In the genomic region with DNA sequence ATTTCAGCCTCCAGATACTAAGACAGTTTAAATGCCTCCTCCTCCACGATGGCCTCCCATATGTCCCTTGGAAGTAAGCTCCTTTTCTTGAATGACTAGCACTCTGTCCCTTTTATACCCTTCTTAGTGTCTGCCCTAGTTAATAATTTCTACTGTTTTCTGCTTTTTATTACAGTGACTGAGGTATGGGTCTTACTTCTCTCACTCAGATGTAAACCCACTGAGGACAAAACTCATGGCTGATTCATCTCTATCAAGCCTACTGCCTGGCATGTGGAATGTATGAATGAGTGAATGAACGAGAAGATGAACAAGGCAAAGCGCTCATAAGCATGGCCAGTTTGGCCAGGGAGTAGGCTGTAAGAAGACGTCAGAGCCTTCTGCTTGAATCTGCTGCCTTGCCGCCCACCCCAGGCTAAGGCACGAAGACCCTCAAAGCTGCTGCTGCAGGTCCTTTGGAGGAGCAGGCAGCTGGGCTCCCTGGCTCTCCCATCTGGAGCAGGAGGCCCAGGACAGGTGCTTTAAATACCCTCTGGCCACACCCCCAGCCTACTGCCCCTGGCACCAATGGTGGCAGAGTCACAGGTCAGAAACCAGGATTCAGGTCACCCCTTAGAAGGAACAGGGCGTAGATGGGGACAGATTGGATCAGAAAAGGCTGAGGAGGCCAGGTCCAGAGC, we compare ENCODE assay signal across 26 cellular contexts. TPM values are rescaled to one million over a fixed set of nuclear protein-coding genes. Genes with fewer than 3 reads are reported as not detected.
DNase-seq lines count a peak whose midpoint lies in the region; ATAC-seq, FAIRE-seq and TF ChIP-seq lines count a peak whose summit lies in the region.
"Had no signal": no experiment of that assay in that cellular context is flagged by ENCODE, and none has a peak within 500 bp of the region (broad histone marks: within the 10 kb centered on the region; RNA-seq: fewer than 3 reads in every experiment).

No MANE protein-coding gene starts in this region.

- H3K27me3 ChIP-seq in GM23338 (ENCODE audit: insufficient read depth) (no peaks in the 10 kb centered on the region), gastrocnemius medialis (peaks cover 0 to 4% (median 0%) of the 10 kb centered on the region in 3 donors), mammary epithelial cell (ENCODE audit: insufficient read depth, low read length) (peaks cover 2% of the 10 kb centered on the region)

- intact Hi-C loops in gastrocnemius medialis (cut with DNase I; ENCODE audit: low total_unique reads) (no loop called here), mammary epithelial cell (cut with micrococcal nuclease) (no loop called here)

- H3K4me3 ChIP-seq in A549 (no peak overlapping the region), GM23338 (no peak overlapping the region), epithelial cell of proximal tubule (ENCODE audit: low read depth, low read length) (no peak overlapping the region), gastrocnemius medialis (no peak overlapping the region), mammary epithelial cell (replicated peaks in 1 of 3; ENCODE audit: insufficient read depth in 1 of 3, low read depth in 2 of 3, low read length in 3 of 3) (no peak overlapping the region)
- H3K4me3 ChIP-seq: SK-N-MC had no signal

- no peak for FAIRE-seq in A549 (lab: Jason Lieb, UNC)
- FAIRE-seq: A204.1, GM12892, GM18507 had no signal

- TF ChIP-seq RAD21 in A549 (conservative IDR thresholded peaks at IDR 0.05 in 1 of 2, IDR thresholded peaks at IDR 0.05 in 1 of 2) = no peak

- no peak overlapping the region for H3K27ac ChIP-seq in A549
- H3K27ac ChIP-seq in GM23338 (ENCODE audit: low read depth) = no peak overlapping the region
- no peak overlapping the region for H3K27ac ChIP-seq in gastrocnemius medialis
- H3K27ac ChIP-seq in mammary epithelial cell (ENCODE audit: insufficient read depth, low read depth, low read length) = no peak overlapping the region
- H3K27ac ChIP-seq: SK-N-MC had no signal

- BruUV-seq in mammary epithelial cell (replicated peaks; lab: Mats Ljungman, UMichigan) = no TSS peak

- dilution Hi-C loops in mammary epithelial cell (cut with HindIII; ENCODE audit: low sequenced_read_pairs) = no loop called here

- no peaks in the 10 kb centered on the region for H3K4me1 ChIP-seq in A549
- H3K4me1 ChIP-seq in GM23338 (ENCODE audit: insufficient read depth) = no peaks in the 10 kb centered on the region
- no peaks in the 10 kb centered on the region for H3K4me1 ChIP-seq in gastrocnemius medialis
- H3K4me1 ChIP-seq in mammary epithelial cell (ENCODE audit: insufficient read depth, low read length) = no peaks in the 10 kb centered on the region

- no peaks in the 10 kb centered on the region for H3F3A ChIP-seq in GM23338 (replicated peaks; ENCODE audit: low read depth)

- H3K9ac ChIP-seq in mammary epithelial cell (ENCODE audit: insufficient read depth, low read length) = no peak overlapping the region

- H3K79me2 ChIP-seq in GM23338 (replicated peaks; ENCODE audit: insufficient read depth) (no peaks in the 10 kb centered on the region), mammary epithelial cell (ENCODE audit: insufficient read depth, low read length) (no peaks in the 10 kb centered on the region)

- peaks cover 9% of the 10 kb centered on the region for H3K27me3 Mint-ChIP-seq in GM23338 (ENCODE audit: insufficient read depth, low read depth, poor library complexity)
- peaks cover 6% of the 10 kb centered on the region for H3K27me3 Mint-ChIP-seq in nephron (ENCODE audit: low read depth)
- peaks cover 12% of the 10 kb centered on the region for H3K27me3 Mint-ChIP-seq in activated T-cell treated with anti-CD3 and anti-CD28 coated beads, Interleukin-2, amount 50 U/mL, for 24 hours

- DNase-seq in A549 (ENCODE audit: low read depth in 1 of 2, low spot score in 1 of 2) (no peak), GM23338 (ENCODE audit: low spot score) (no peak), epithelial cell of proximal tubule (ENCODE audit: low read depth) (peak; percentile 19), middle frontal gyrus (ENCODE audit: extremely low spot score, low spot score) (no peak), gastrocnemius medialis (no peak), mammary epithelial cell (no peak)
- no peak for DNase-seq in activated T-cell treated with anti-CD3 and anti-CD28 coated beads, Interleukin-2, amount 50 U/mL, for 24 hours
- DNase-seq: CD8-positive, alpha-beta T cell; DMS53; EL; H7; HFFc6; Karpas-422; NCI-H1436; NCI-H2029; NCI-H526 treated with DMSO at 0.1 percent for 48 hours; SHP77 had no signal

- H3K9me3 Mint-ChIP-seq in GM23338 = peaks cover 9% of the 10 kb centered on the region; the same call in 2 of the 3 replicates
- peaks cover 2% of the 10 kb centered on the region for H3K9me3 Mint-ChIP-seq in nephron
- H3K9me3 Mint-ChIP-seq in activated T-cell treated with anti-CD3 and anti-CD28 coated beads, Interleukin-2, amount 50 U/mL, for 24 hours = no peaks in the 10 kb centered on the region
- H3K9me3 Mint-ChIP-seq: CD8-positive, alpha-beta T cell had no signal

- ATAC-seq in A549 = peak; percentile 11 to 21; a peak in 2 of 6 replicates
- no peak for ATAC-seq in GM23338
- ATAC-seq in gastrocnemius medialis = no peak
- ATAC-seq: CD8-positive, alpha-beta T cell had no signal

- no peak overlapping the region for H3K4me3 Mint-ChIP-seq in GM23338
- H3K4me3 Mint-ChIP-seq in nephron = no peak overlapping the region
- no peak overlapping the region for H3K4me3 Mint-ChIP-seq in activated T-cell treated with anti-CD3 and anti-CD28 coated beads, Interleukin-2, amount 50 U/mL, for 24 hours
- H3K4me3 Mint-ChIP-seq: CD8-positive, alpha-beta T cell; HFFc6 had no signal

- H3K4me1 Mint-ChIP-seq in GM23338 = peaks cover 2% of the 10 kb centered on the region; the same call in 1 of the 3 replicates
- H3K4me1 Mint-ChIP-seq in nephron = peaks cover 13% of the 10 kb centered on the region
- H3K4me1 Mint-ChIP-seq in activated T-cell treated with anti-CD3 and anti-CD28 coated beads, Interleukin-2, amount 50 U/mL, for 24 hours (ENCODE audit: low read depth) = no peaks in the 10 kb centered on the region

- H3K9me3 ChIP-seq in A549 = 0 out of 3 replicates have a peak, but pooled peaks cover 8% of the 10 kb centered on the region
- no peaks in the 10 kb centered on the region for H3K9me3 ChIP-seq in gastrocnemius medialis
- H3K9me3 ChIP-seq in mammary epithelial cell (replicated peaks; ENCODE audit: insufficient read depth, low read length) = no peaks in the 10 kb centered on the region

- TF ChIP-seq POLR2A in A549 (IDR thresholded peaks at IDR 0.05; ENCODE audit: low read length) (no peak), gastrocnemius medialis (IDR thresholded peaks at IDR 0.05) (no peak)

- CTCF ChIA-PET in A549 (lab: Yijun Ruan, JAX) = interaction anchor here (1.3 to 1.4 kb wide), 2 partner anchors 7 to 191 kb away, joined by 3 to 8 read pairs; no protein-coding TSS in a partner anchor
- CTCF ChIA-PET in mammary epithelial cell (lab: Charles Lee; ENCODE audit: low non-redundant PET) = no interaction called here

- H4K20me1 ChIP-seq in GM23338 (replicated peaks; ENCODE audit: insufficient read depth) (no peaks in the 10 kb centered on the region), mammary epithelial cell (ENCODE audit: insufficient read depth, low read length) (no peaks in the 10 kb centered on the region)

- H2AFZ ChIP-seq in GM23338 = peak overlapping the region; percentile 56; the same call in 1 of the 2 replicates
- H2AFZ ChIP-seq in mammary epithelial cell (ENCODE audit: low read depth, low read length) = no peak overlapping the region

- H3K9me2 ChIP-seq in GM23338 (ENCODE audit: insufficient read depth) = no peaks in the 10 kb centered on the region

- in situ Hi-C loops in gastrocnemius medialis (cut with MboI; ENCODE audit: low sequenced_read_pairs in 4 of 4) = loop anchor here in 3 of 4 donors (25.0 kb wide), 2 partner anchors 158 to 358 kb away; a partner anchor contains a TSS
- in situ Hi-C loops in mammary epithelial cell (cut with MboI; ENCODE audit: low sequenced_read_pairs in 2 of 2) = no loop called here

- H3K27ac Mint-ChIP-seq in GM23338 (no peak overlapping the region), nephron (peak overlapping the region; percentile 74 to 86 (median 75))
- H3K27ac Mint-ChIP-seq in activated T-cell treated with anti-CD3 and anti-CD28 coated beads, Interleukin-2, amount 50 U/mL, for 24 hours = no peak overlapping the region
- H3K27ac Mint-ChIP-seq: CD8-positive, alpha-beta T cell; HFFc6 had no signal

- H3K36me3 Mint-ChIP-seq in GM23338 (ENCODE audit: low read depth) (no peaks in the 10 kb centered on the region), nephron (ENCODE audit: low read depth) (no peaks in the 10 kb centered on the region)
- H3K36me3 Mint-ChIP-seq in activated T-cell treated with anti-CD3 and anti-CD28 coated beads, Interleukin-2, amount 50 U/mL, for 24 hours (ENCODE audit: low read depth) = no peaks in the 10 kb centered on the region
- H3K36me3 Mint-ChIP-seq: CD8-positive, alpha-beta T cell had no signal

- TF ChIP-seq CTCF in A549 (IDR thresholded peaks at IDR 0.05) (no peak), GM23338 (conservative IDR thresholded peaks at IDR 0.05; ENCODE audit: low read depth in 2 of 2) (no peak), epithelial cell of proximal tubule (conservative IDR thresholded peaks at IDR 0.05; ENCODE audit: low read depth, low read length) (no peak), nephron (IDR thresholded peaks at IDR 0.05; ENCODE audit: unreplicated experiment in 3 of 3) (no peak), gastrocnemius medialis (IDR thresholded peaks at IDR 0.05 in 4 of 5, conservative IDR thresholded peaks at IDR 0.05 in 1 of 5) (no peak), mammary epithelial cell (conservative IDR thresholded peaks at IDR 0.05 in 1 of 2, IDR thresholded peaks at IDR 0.05 in 1 of 2; ENCODE audit: extremely low read depth in 1 of 2, insufficient read depth in 1 of 2, low read depth in 1 of 2, low read length in 2 of 2) (no peak)

- no peak for TF ChIP-seq EP300 in A549 (IDR thresholded peaks at IDR 0.05)

- H3K36me3 ChIP-seq in GM23338 (ENCODE audit: insufficient read depth) = no peaks in the 10 kb centered on the region
- H3K36me3 ChIP-seq in gastrocnemius medialis = no peaks in the 10 kb centered on the region
- H3K36me3 ChIP-seq in mammary epithelial cell (ENCODE audit: insufficient read depth, low read length) = no peaks in the 10 kb centered on the region

- H3K4me2 ChIP-seq in A549 (no peak overlapping the region), GM23338 (no peak overlapping the region), mammary epithelial cell (ENCODE audit: insufficient read depth, low read depth, low read length) (no peak overlapping the region)

- POLR2A ChIA-PET in A549 (lab: Yijun Ruan, JAX) = no interaction called here

- WGBS in A549 (ENCODE audit: missing lambda C conversion rate) = 34% methylated on average over 7 of the region's 7 CpGs
- 69% methylated on average over 4 of the region's 7 CpGs for WGBS in mammary epithelial cell (ENCODE audit: low coverage, missing lambda C conversion rate)

RNA-seq across cellular contexts. Expression of a gene that starts 8.2 kb away (rescaled TPM):
- not detected in 2 replicates for polyA plus RNA-seq in A549 (2011; rRNA removed)
- polyA plus RNA-seq in A549 (2012; cell fraction: cytosol; rRNA removed) = not detected in 2 replicates
- polyA plus RNA-seq in A549 (2012; cell fraction: nucleus; rRNA removed) = not detected in 2 replicates
- polyA plus RNA-seq in A549 (2017; fragmentation: RNase III; extraction: RNeasy Plus Mini Kit Qiagen cat#74134 plus additional on column Dnase treatment) = not detected in 3 replicates
- not detected in 2 replicates for polyA minus RNA-seq in A549 (2011; rRNA and poly(A)+ RNA removed)
- not detected in 2 replicates for total RNA-seq in GM23338 (2014; rRNA removed; shearing (Covaris generic))
- 0.37 TPM in 1 of 2 replicates, not detected in the other for polyA plus RNA-seq in GM23338 (2016; fragmentation: Nextera tagmentation; extraction: Ambion mirVana)
- total RNA-seq in epithelial cell of proximal tubule = not detected in 2 replicates
- not detected for total RNA-seq in gastrocnemius medialis
- total RNA-seq in mammary epithelial cell = not detected
- not detected for polyA plus RNA-seq in mammary epithelial cell
- polyA minus RNA-seq in mammary epithelial cell = not detected
- total RNA-seq: CD8-positive, alpha-beta T cell; H7; HT-29; MCF 10A; RPMI7951 had no signal
- polyA plus RNA-seq: BJ had no signal

RNA-seq across cellular contexts. Expression of a gene that starts 27.0 kb away (rescaled TPM):
- polyA plus RNA-seq in A549 (2011; rRNA removed) (not detected in 2 replicates), A549 (2017; fragmentation: RNase III; extraction: RNeasy Plus Mini Kit Qiagen cat#74134 plus additional on column Dnase treatment) (not detected in 3 replicates), GM23338 (2016; fragmentation: Nextera tagmentation; extraction: Ambion mirVana) (0.19 and 0.81 TPM in 2 replicates), mammary epithelial cell (not detected)
- polyA plus RNA-seq in A549 (2012; cell fraction: cytosol; rRNA removed) = not detected in 2 replicates
- polyA plus RNA-seq in A549 (2012; cell fraction: nucleus; rRNA removed) = not detected in 2 replicates
- polyA minus RNA-seq in A549 (2011; rRNA and poly(A)+ RNA removed) = not detected in 2 replicates
- total RNA-seq in GM23338 (2014; rRNA removed; shearing (Covaris generic)) = 3.7 TPM in 1 of 2 replicates, not detected in the other
- total RNA-seq in epithelial cell of proximal tubule (not detected in 2 replicates), gastrocnemius medialis (1 to 10 TPM in 2 of 4 donors, not detected in 2; 1.6 to 1.9 TPM), mammary epithelial cell (not detected)
- polyA minus RNA-seq in mammary epithelial cell = not detected
- total RNA-seq: CD8-positive, alpha-beta T cell; HFFc6; HT-29; MCF 10A; RPMI7951 had no signal
- polyA plus RNA-seq: BJ had no signal

RNA-seq across cellular contexts. Expression of a gene that starts 33.9 kb away (rescaled TPM):
- polyA plus RNA-seq in A549 (2011; rRNA removed) (9.3 and 11.3 TPM in 2 replicates), A549 (2017; fragmentation: RNase III; extraction: RNeasy Plus Mini Kit Qiagen cat#74134 plus additional on column Dnase treatment) (8.9 to 10.9 TPM (median 9.9 TPM) in 3 replicates), GM23338 (2016; fragmentation: Nextera tagmentation; extraction: Ambion mirVana) (8.7 and 8.8 TPM in 2 replicates), mammary epithelial cell (9.9 TPM)
- 9.5 and 12.9 TPM in 2 replicates for polyA plus RNA-seq in A549 (2012; cell fraction: cytosol; rRNA removed)
- 22.1 and 23.6 TPM in 2 replicates for polyA plus RNA-seq in A549 (2012; cell fraction: nucleus; rRNA removed)
- polyA minus RNA-seq in A549 (2011; rRNA and poly(A)+ RNA removed) = 8.0 and 9.2 TPM in 2 replicates
- total RNA-seq in GM23338 (2014; rRNA removed; shearing (Covaris generic)) = 14.4 and 19.4 TPM in 2 replicates
- total RNA-seq in epithelial cell of proximal tubule (15.7 and 21.5 TPM in 2 replicates), gastrocnemius medialis (10 to 100 TPM; 17.7 to 27.1 (median 23.5) TPM), mammary epithelial cell (10 to 100 TPM; 10.7 to 17.1 TPM)
- polyA minus RNA-seq in mammary epithelial cell = 9.6 TPM

RNA-seq across cellular contexts. Expression of a gene that starts 45.8 kb away (rescaled TPM):
- polyA plus RNA-seq in A549 (2011; rRNA removed) = not detected in 2 replicates
- polyA plus RNA-seq in A549 (2012; cell fraction: cytosol; rRNA removed) = not detected in 2 replicates
- polyA plus RNA-seq in A549 (2012; cell fraction: nucleus; rRNA removed) = not detected in 2 replicates
- polyA plus RNA-seq in A549 (2017; fragmentation: RNase III; extraction: RNeasy Plus Mini Kit Qiagen cat#74134 plus additional on column Dnase treatment) = not detected in 3 replicates
- polyA minus RNA-seq in A549 (2011; rRNA and poly(A)+ RNA removed) = not detected in 2 replicates
- total RNA-seq in GM23338 (2014; rRNA removed; shearing (Covaris generic)) = 0.12 and 0.52 TPM in 2 replicates
- polyA plus RNA-seq in GM23338 (2016; fragmentation: Nextera tagmentation; extraction: Ambion mirVana) = 0.45 and 1.0 TPM in 2 replicates
- total RNA-seq in epithelial cell of proximal tubule = not detected in 2 replicates
- total RNA-seq in gastrocnemius medialis = not detected
- total RNA-seq in mammary epithelial cell = not detected
- not detected for polyA plus RNA-seq in mammary epithelial cell
- polyA minus RNA-seq in mammary epithelial cell = not detected
- total RNA-seq: CD8-positive, alpha-beta T cell; HFFc6; HT-29; MCF 10A; RPMI7951 had no signal
- polyA plus RNA-seq: BJ had no signal

Comparison
In these comparisons a context has a peak if more than half of its experiments do, and no peak if none do; other contexts are left out.
1. ATAC-seq: peak in A549 (2 of 2); none in GM23338 (single experiment) and gastrocnemius medialis (0 of 2).
2. H3K27ac Mint-ChIP-seq: peak in nephron (3 of 3); none in GM23338 (single experiment) and activated T-cell treated with anti-CD3 and anti-CD28 coated beads, Interleukin-2, amount 50 U/mL, for 24 hours (single experiment).
3. in situ Hi-C loops: an anchor here in gastrocnemius medialis (25.0 kb wide); none called in mammary epithelial cell.